Comparison of ENCODE assay signal across 8 cellular contexts in the genomic region with DNA sequence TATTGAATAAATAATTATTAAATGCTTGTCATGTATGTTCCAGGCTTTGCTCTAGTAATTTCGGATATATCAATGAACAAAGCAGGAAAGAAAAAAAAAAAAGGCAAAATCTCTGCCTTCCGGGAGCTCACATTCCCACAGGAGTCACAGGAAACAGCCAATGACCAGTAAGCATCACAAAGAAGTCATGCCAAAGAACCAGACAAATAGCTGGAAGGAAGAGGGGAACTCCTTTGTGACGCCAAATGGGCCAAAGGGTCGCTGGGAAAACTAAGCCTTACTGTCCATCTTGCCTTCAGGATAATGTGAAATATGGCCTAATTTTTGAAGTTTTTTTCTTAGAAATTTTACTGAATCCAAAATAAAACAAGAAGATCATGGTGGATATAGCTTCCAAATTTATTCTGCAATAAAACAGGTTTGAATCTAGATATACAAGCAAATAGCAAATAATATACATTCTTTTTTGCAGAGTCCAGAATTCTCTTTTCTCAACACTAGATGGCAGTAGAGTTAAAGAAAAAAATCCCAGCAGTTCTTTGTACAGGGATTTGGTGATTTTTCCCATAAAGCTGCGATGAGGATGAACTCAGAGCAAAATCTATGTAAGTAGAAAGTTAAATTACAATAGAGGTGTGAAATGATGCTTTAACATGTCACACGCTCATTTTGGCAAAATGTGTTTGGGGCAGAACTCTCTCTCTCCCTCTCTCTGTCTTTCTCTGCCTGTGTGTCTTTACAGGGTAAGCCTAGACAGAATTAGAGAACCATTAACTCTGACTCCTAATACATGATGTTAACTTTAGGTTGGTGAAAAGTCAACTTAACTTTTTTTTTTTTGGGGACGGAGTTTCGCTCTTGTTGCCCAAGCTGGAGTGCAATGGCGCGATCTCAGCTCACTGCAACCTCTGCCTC.
DNase-seq lines count a peak whose midpoint lies in the region; ATAC-seq and TF ChIP-seq lines count a peak whose summit lies in the region.

No MANE protein-coding gene starts in this region.

- H3K36me3 Mint-ChIP-seq in nephron (ENCODE audit: low read depth), result no peaks in the 10 kb centered on the region

- WGBS in heart left ventricle, 4 donors, result 52 to 57% (median 54%) methylated on average over 10 of the region's 10 CpGs

- H3K4me1 Mint-ChIP-seq in nephron, result no peaks in the 10 kb centered on the region

- TF ChIP-seq CTCF in heart left ventricle (IDR thresholded peaks at IDR 0.05) (peak; percentile 67 to 81 (median 75)), dorsolateral prefrontal cortex (IDR thresholded peaks at IDR 0.05 in 54 of 56, conservative IDR thresholded peaks at IDR 0.05 in 2 of 56; ENCODE audit: low read depth in 1 of 56, partially characterized antibody in 56 of 56) (peak; percentile 58 to 95 (median 82)), nephron (IDR thresholded peaks at IDR 0.05; ENCODE audit: unreplicated experiment in 3 of 3) (peak; percentile 71 to 85 (median 74))

- H3K4me3 ChIP-seq in heart left ventricle (no peak overlapping the region), dorsolateral prefrontal cortex (no peak overlapping the region)

- peaks cover 0 to under 1% (median 0%) of the 10 kb centered on the region in 9 donors for H3K27me3 ChIP-seq in heart left ventricle
- no peaks in the 10 kb centered on the region for H3K27me3 ChIP-seq in dorsolateral prefrontal cortex

- peaks cover 0 to 7% (median 0%) of the 10 kb centered on the region in 12 donors for H3K4me1 ChIP-seq in heart left ventricle

- DNase-seq in heart left ventricle, result no peak
- DNase-seq in cardiac septum (ENCODE audit: low spot score), result no peak
- DNase-seq in NCI-H460 (ENCODE audit: extremely low read depth, low read depth), result peak; percentile 36
- no peak for DNase-seq in dorsolateral prefrontal cortex
- no peak for DNase-seq in UCSD-AML1 (lab: John Stamatoyannopoulos, UW; ENCODE audit: unreplicated experiment)
- no peak for DNase-seq in NCI-H446 treated with DMSO at 0.1 percent for 48 hours (lab: John Stamatoyannopoulos, UW)

- H3K9me3 ChIP-seq in heart left ventricle, result peaks cover 0 to 6% (median 0%) of the 10 kb centered on the region in 12 donors

- ATAC-seq in heart left ventricle (peak in 1 of 4 donors; percentile 48), GM19455 (IDR thresholded peaks at IDR 0.05; ENCODE audit: unreplicated experiment) (no peak)

- H3K27ac Mint-ChIP-seq in nephron, result peak overlapping the region in 2 of 3 experiments; percentile 0 to 11

- H3K27ac ChIP-seq in heart left ventricle, result no peak overlapping the region
- H3K27ac ChIP-seq in dorsolateral prefrontal cortex, result no peak overlapping the region

- peaks cover 6% of the 10 kb centered on the region for H3K27me3 Mint-ChIP-seq in nephron (ENCODE audit: low read depth)

- no peak for TF ChIP-seq POLR2A in heart left ventricle (IDR thresholded peaks at IDR 0.05)

- intact Hi-C loops in heart left ventricle (cut with DNase I) (loop anchor here in 4 of 10 donors (2.0 to 10.0 kb wide), 5 partner anchors 59 to 1251 kb away; a partner anchor contains a TSS), cardiac septum (cut with DNase I) (no loop called here), dorsolateral prefrontal cortex (cut with DNase I) (loop anchor here in 1 of 2 donors (10.0 kb wide), 1 partner anchor 921 kb away; no protein-coding TSS in a partner anchor)

- H3K36me3 ChIP-seq in heart left ventricle, result no peaks in the 10 kb centered on the region

- H3K9me3 Mint-ChIP-seq in nephron, result no peaks in the 10 kb centered on the region

- no peak overlapping the region for H3K4me3 Mint-ChIP-seq in nephron
